ENCODE assay signal across 9 cellular contexts in genomic region chr10:75399461-75400162, GRCh38. TPM values are rescaled to one million over a fixed set of nuclear protein-coding genes. Genes with fewer than 3 reads are reported as not detected.
A peak's percentile ranks its signal among the peaks of the same experiment; 100 is the strongest.
DNase-seq lines count a peak whose midpoint lies in the region; ATAC-seq, FAIRE-seq and TF ChIP-seq lines count a peak whose summit lies in the region.
"Had no signal": no experiment of that assay in that cellular context is flagged by ENCODE, and none has a peak within 500 bp of the region (broad histone marks: within the 10 kb centered on the region; RNA-seq: fewer than 3 reads in every experiment).

No MANE protein-coding gene starts in this region.

- no peak for FAIRE-seq in RCC 7860 (lab: Jason Lieb, UNC)

- H3K4me2 ChIP-seq in trophoblast cell (ENCODE audit: low read length) = peak overlapping the region; percentile 80

- peaks cover 26% of the 10 kb centered on the region for H3K79me2 ChIP-seq in trophoblast cell (ENCODE audit: control insufficient read depth, insufficient read depth, low read length, poor library complexity)

- no peaks in the 10 kb centered on the region for H3K9me3 Mint-ChIP-seq in Calu3 (ENCODE audit: low read depth, unreplicated experiment)
- no peaks in the 10 kb centered on the region for H3K9me3 Mint-ChIP-seq in activated T-helper 1 cell treated with anti-CD3 and anti-CD28 coated beads, Interleukin-12 subunit alpha, Interleukin-12 subunit beta, Interleukin-2, Interleukin-4 antibody, amounts not matched to agents 30 ng/mL and 10 ng/mL and 1 ng/mL, durations not matched to agents 14 hours and 24 hours and 36 hours
- H3K9me3 Mint-ChIP-seq: stimulated activated naive CD8-positive, alpha-beta T cell treated with anti-CD3 and anti-CD28 coated beads, Interleukin-15, Interleukin-2, amounts not matched to agents 100 ng/mL and 50 ng/mL, for 24 hours had no signal

- no peak overlapping the region for H3K27ac ChIP-seq in trophoblast cell (ENCODE audit: low read depth, low read length)

- peak overlapping the region; percentile 20 for H2BK120ac ChIP-seq in trophoblast cell (ENCODE audit: insufficient read depth, low read length, poor library complexity)

- peaks cover 57% of the 10 kb centered on the region for H3K79me1 ChIP-seq in trophoblast cell (ENCODE audit: low read length)

- H4K8ac ChIP-seq in trophoblast cell (ENCODE audit: low read depth, low read length) = peak overlapping the region; percentile 80

- WGBS in trophoblast cell (ENCODE audit: extremely low coverage, insufficient coverage, insufficient read length) = no CpG with 5 or more reads among the region's 71 CpGs

- peak overlapping the region; percentile 30 for H3K9ac ChIP-seq in trophoblast cell (ENCODE audit: low read length)

- H4K91ac ChIP-seq in trophoblast cell (ENCODE audit: low read depth, low read length) = peak overlapping the region; percentile 3

- H2AK5ac ChIP-seq in trophoblast cell (ENCODE audit: low read length) = no peak overlapping the region

- TF ChIP-seq CTCF in Calu3 (IDR thresholded peaks at IDR 0.05; ENCODE audit: unreplicated experiment) = peak; percentile 73

- no peak overlapping the region for H4K12ac ChIP-seq in trophoblast cell (ENCODE audit: low read depth, low read length)

- peak overlapping the region; percentile 26 for H3K4ac ChIP-seq in trophoblast cell (ENCODE audit: low read depth, low read length)

- H3K27ac Mint-ChIP-seq in Calu3 (ENCODE audit: unreplicated experiment) = peak overlapping the region; percentile 55
- no peak overlapping the region for H3K27ac Mint-ChIP-seq in activated T-helper 1 cell treated with anti-CD3 and anti-CD28 coated beads, Interleukin-12 subunit alpha, Interleukin-12 subunit beta, Interleukin-2, Interleukin-4 antibody, amounts not matched to agents 30 ng/mL and 10 ng/mL and 1 ng/mL, durations not matched to agents 14 hours and 24 hours and 36 hours
- H3K27ac Mint-ChIP-seq: stimulated activated naive CD8-positive, alpha-beta T cell treated with anti-CD3 and anti-CD28 coated beads, Interleukin-15, Interleukin-2, amounts not matched to agents 100 ng/mL and 50 ng/mL, for 24 hours had no signal

- peaks cover 74% of the 10 kb centered on the region for H3K36me3 Mint-ChIP-seq in Calu3 (ENCODE audit: insufficient read depth, unreplicated experiment)
- peaks cover 4% of the 10 kb centered on the region for H3K36me3 Mint-ChIP-seq in activated T-helper 1 cell treated with anti-CD3 and anti-CD28 coated beads, Interleukin-12 subunit alpha, Interleukin-12 subunit beta, Interleukin-2, Interleukin-4 antibody, amounts not matched to agents 30 ng/mL and 10 ng/mL and 1 ng/mL, durations not matched to agents 14 hours and 24 hours and 36 hours (ENCODE audit: low read depth)

- no TSS peak for BruUV-seq in Calu3 (replicated peaks; lab: Mats Ljungman, UMichigan)

- peaks cover 46% of the 10 kb centered on the region for H3K27me3 ChIP-seq in trophoblast cell (ENCODE audit: insufficient read depth, low read length)

- no peaks in the 10 kb centered on the region for H3K27me3 Mint-ChIP-seq in Calu3 (ENCODE audit: unreplicated experiment)
- peaks cover 55% of the 10 kb centered on the region for H3K27me3 Mint-ChIP-seq in activated T-helper 1 cell treated with anti-CD3 and anti-CD28 coated beads, Interleukin-12 subunit alpha, Interleukin-12 subunit beta, Interleukin-2, Interleukin-4 antibody, amounts not matched to agents 30 ng/mL and 10 ng/mL and 1 ng/mL, durations not matched to agents 14 hours and 24 hours and 36 hours (ENCODE audit: insufficient read depth)

- H3K4me1 ChIP-seq in trophoblast cell (ENCODE audit: control insufficient read depth in 1 of 2, insufficient read depth in 2 of 2, low read length in 2 of 2) = peaks cover 28 to 33% of the 10 kb centered on the region in 2 experiments

- DNase-seq in Calu3 (peak; percentile 92), RCC 7860 (ENCODE audit: low spot score) (peak; percentile 50), anterior cingulate cortex (lab: John Stamatoyannopoulos, UW) (peak in 49 of 58 donors; percentile 4 to 80 (median 54)), left ventricle myocardium superior (peak; percentile 91), trophoblast cell (peak; percentile 23 to 46)
- DNase-seq in stimulated activated naive CD4-positive, alpha-beta T cell treated with Interleukin-2 at 50 U/mL for 16 hours (lab: John Stamatoyannopoulos, UW) = no peak
- DNase-seq in activated T-helper 1 cell treated with anti-CD3 and anti-CD28 coated beads, Interleukin-12 subunit alpha, Interleukin-12 subunit beta, Interleukin-2, Interleukin-4 antibody, amounts not matched to agents 30 ng/mL and 10 ng/mL and 1 ng/mL, durations not matched to agents 14 hours and 24 hours and 36 hours (ENCODE audit: low spot score) = no peak

- intact Hi-C loops in Calu3 (cut with micrococcal nuclease; ENCODE audit: unreplicated experiment) (loop anchor here (1.0 to 10.0 kb wide), 8 partner anchors 137 to 1713 kb away; no protein-coding TSS in a partner anchor), left ventricle myocardium superior (cut with micrococcal nuclease) (loop anchor here (5.0 to 10.0 kb wide), 3 partner anchors 513 to 905 kb away; no protein-coding TSS in a partner anchor)
- intact Hi-C loops in activated T-helper 1 cell treated with anti-CD3 and anti-CD28 coated beads, Interleukin-12 subunit alpha, Interleukin-12 subunit beta, Interleukin-2, Interleukin-4 antibody, amounts not matched to agents 30 ng/mL and 10 ng/mL and 1 ng/mL, durations not matched to agents 14 hours and 24 hours and 36 hours (cut with micrococcal nuclease) = loop anchor here (5.0 kb wide), 1 partner anchor 102 kb away; no protein-coding TSS in a partner anchor

- peak overlapping the region; percentile 58 for H3K18ac ChIP-seq in trophoblast cell (ENCODE audit: low read length)

- peak overlapping the region; percentile 78 for H3K14ac ChIP-seq in trophoblast cell (ENCODE audit: low read length)

- peak overlapping the region; percentile 98 for H3K4me3 ChIP-seq in trophoblast cell (ENCODE audit: low read depth, low read length)

- H3K4me1 Mint-ChIP-seq in Calu3 (ENCODE audit: low read depth, unreplicated experiment) = peaks cover 9% of the 10 kb centered on the region
- H3K4me1 Mint-ChIP-seq in activated T-helper 1 cell treated with anti-CD3 and anti-CD28 coated beads, Interleukin-12 subunit alpha, Interleukin-12 subunit beta, Interleukin-2, Interleukin-4 antibody, amounts not matched to agents 30 ng/mL and 10 ng/mL and 1 ng/mL, durations not matched to agents 14 hours and 24 hours and 36 hours (ENCODE audit: low read depth) = peaks cover 34% of the 10 kb centered on the region

- peaks cover 14 to 15% of the 10 kb centered on the region in 2 experiments for H3K36me3 ChIP-seq in trophoblast cell (ENCODE audit: control insufficient read depth in 1 of 2, insufficient read depth in 2 of 2, low read length in 2 of 2)

- H2BK12ac ChIP-seq in trophoblast cell (ENCODE audit: low read length) = peak overlapping the region; percentile 32

- CTCF ChIA-PET in Calu3 (lab: Charles Lee) = interaction anchor here (0.5 to 1.7 kb wide), 4 partner anchors 11 to 637 kb away, joined by 3 to 7 read pairs (median 6); no protein-coding TSS in a partner anchor

- peak overlapping the region; percentile 95 for H3K4me3 Mint-ChIP-seq in Calu3 (ENCODE audit: low read depth, unreplicated experiment)
- H3K4me3 Mint-ChIP-seq in activated T-helper 1 cell treated with anti-CD3 and anti-CD28 coated beads, Interleukin-12 subunit alpha, Interleukin-12 subunit beta, Interleukin-2, Interleukin-4 antibody, amounts not matched to agents 30 ng/mL and 10 ng/mL and 1 ng/mL, durations not matched to agents 14 hours and 24 hours and 36 hours = no peak overlapping the region

- ATAC-seq in HG02678 (IDR thresholded peaks at IDR 0.05; ENCODE audit: unreplicated experiment) (peak; percentile 24), left ventricle myocardium superior (peak; percentile 33)

- no peak overlapping the region for H2BK5ac ChIP-seq in trophoblast cell (ENCODE audit: low read depth, low read length, poor library complexity)

- peak overlapping the region; percentile 27 for H2AFZ ChIP-seq in trophoblast cell (ENCODE audit: insufficient read depth, low read length, poor library complexity)

- no peak overlapping the region for H3K23ac ChIP-seq in trophoblast cell (ENCODE audit: low read length)

- H3K9me3 ChIP-seq in trophoblast cell (ENCODE audit: insufficient read depth, low read depth, low read length) = peaks cover 5% of the 10 kb centered on the region

RNA-seq across cellular contexts. Expression of gene ZNF503, which starts 2.0 kb away (rescaled TPM):
- 12.5 and 12.8 TPM in 2 replicates for total RNA-seq in Calu3 (2022)
- total RNA-seq in left ventricle myocardium superior = 6.8 TPM
- polyA plus RNA-seq in trophoblast cell (2013) = 19.1 and 20.1 TPM in 2 replicates
- total RNA-seq in activated T-helper 1 cell treated with anti-CD3 and anti-CD28 coated beads, Interleukin-12 subunit alpha, Interleukin-12 subunit beta, Interleukin-2, Interleukin-4 antibody, amounts not matched to agents 30 ng/mL and 10 ng/mL and 1 ng/mL, durations not matched to agents 14 hours and 24 hours and 36 hours = 0.07 TPM in 1 of 2 replicates, not detected in the other

RNA-seq across cellular contexts. Expression of gene LRMDA, which starts 31.8 kb away (rescaled TPM):
- total RNA-seq in Calu3 (2022) = 5.5 and 7.6 TPM in 2 replicates
- 23.1 TPM for total RNA-seq in left ventricle myocardium superior
- 3.3 and 3.7 TPM in 2 replicates for polyA plus RNA-seq in trophoblast cell (2013)
- total RNA-seq in activated T-helper 1 cell treated with anti-CD3 and anti-CD28 coated beads, Interleukin-12 subunit alpha, Interleukin-12 subunit beta, Interleukin-2, Interleukin-4 antibody, amounts not matched to agents 30 ng/mL and 10 ng/mL and 1 ng/mL, durations not matched to agents 14 hours and 24 hours and 36 hours = not detected in 2 replicates

Comparison
In these comparisons a context has a peak if more than half of its experiments do, and no peak if none do; other contexts are left out.
1. DNase-seq: peak in Calu3 (single experiment), RCC 7860 (single experiment), anterior cingulate cortex (49 of 58), left ventricle myocardium superior (single experiment) and trophoblast cell (2 of 2); none in stimulated activated naive CD4-positive, alpha-beta T cell treated with Interleukin-2 at 50 U/mL for 16 hours (single experiment) and activated T-helper 1 cell treated with anti-CD3 and anti-CD28 coated beads, Interleukin-12 subunit alpha, Interleukin-12 subunit beta, Interleukin-2, Interleukin-4 antibody, amounts not matched to agents 30 ng/mL and 10 ng/mL and 1 ng/mL, durations not matched to agents 14 hours and 24 hours and 36 hours (single experiment).